24 cellular contexts compared by ENCODE assay signal in genomic region chr4:154137320-154137905, GRCh38.
DNase-seq lines count a peak whose midpoint lies in the region; ATAC-seq and TF ChIP-seq lines count a peak whose summit lies in the region.
"Had no signal": no experiment of that assay in that cellular context is flagged by ENCODE, and none has a peak within 500 bp of the region (broad histone marks: within the 10 kb centered on the region; RNA-seq: fewer than 3 reads in every experiment).

No MANE protein-coding gene starts in this region.

- TF ChIP-seq CTCF in GM23338 (conservative IDR thresholded peaks at IDR 0.05; ENCODE audit: low read depth in 2 of 2) = no peak

- H3K9ac ChIP-seq in iPS-18a (ENCODE audit: low read length) = no peak overlapping the region

- H3K27me3 Mint-ChIP-seq in GM23338 (ENCODE audit: insufficient read depth, low read depth, poor library complexity) (peaks cover 7% of the 10 kb centered on the region), T-helper 17 cell (peaks cover 14% of the 10 kb centered on the region)
- H3K27me3 Mint-ChIP-seq: B cell, IgD-negative memory B cell had no signal

- peak overlapping the region; percentile 86 for H2AFZ ChIP-seq in GM23338

- H3F3A ChIP-seq in GM23338 (replicated peaks; ENCODE audit: low read depth) = no peaks in the 10 kb centered on the region

- H3K4me1 Mint-ChIP-seq in GM23338 (peaks cover 24% of the 10 kb centered on the region), T-helper 17 cell (peaks cover 2% of the 10 kb centered on the region)
- H3K4me1 Mint-ChIP-seq: B cell, IgD-negative memory B cell had no signal

- 0 out of 2 replicates have a peak overlapping the region, but pooled peaks have one; percentile 0 for H3K4me2 ChIP-seq in GM23338

- H3K9me3 Mint-ChIP-seq in GM23338 = peaks cover 3% of the 10 kb centered on the region; the same call in 2 of the 3 replicates
- H3K9me3 Mint-ChIP-seq: CD8-positive, alpha-beta T cell; IgD-negative memory B cell had no signal

- H3K27ac ChIP-seq in GM23338 (ENCODE audit: low read depth) = no peak overlapping the region
- H3K27ac ChIP-seq in iPS-18a (ENCODE audit: low read length) = peak overlapping the region; percentile 28
- H3K27ac ChIP-seq: 22Rv1, C4-2B had no signal

- no peaks in the 10 kb centered on the region for H3K9me3 ChIP-seq in T-helper 17 cell (ENCODE audit: control insufficient read depth, low read length, poor library complexity, severe bottlenecking)
- no peaks in the 10 kb centered on the region for H3K9me3 ChIP-seq in iPS-18a (ENCODE audit: control insufficient read depth, low read depth, low read length)
- H3K9me3 ChIP-seq: Caco-2 had no signal

- peak overlapping the region; percentile 82 for H3K27ac Mint-ChIP-seq in GM23338
- H3K27ac Mint-ChIP-seq in T-helper 17 cell = peak overlapping the region; percentile 59
- H3K27ac Mint-ChIP-seq: B cell; CD8-positive, alpha-beta T cell; IgD-negative memory B cell had no signal

- H4K20me1 ChIP-seq in GM23338 (replicated peaks; ENCODE audit: insufficient read depth) = no peaks in the 10 kb centered on the region

- no peaks in the 10 kb centered on the region for H3K36me3 Mint-ChIP-seq in GM23338 (ENCODE audit: low read depth)
- no peaks in the 10 kb centered on the region for H3K36me3 Mint-ChIP-seq in T-helper 17 cell (ENCODE audit: low read depth)
- H3K36me3 Mint-ChIP-seq: CD8-positive, alpha-beta T cell; IgD-negative memory B cell had no signal

- no peaks in the 10 kb centered on the region for H3K27me3 ChIP-seq in GM23338 (ENCODE audit: insufficient read depth)
- H3K27me3 ChIP-seq in iPS-18a (ENCODE audit: control insufficient read depth, insufficient read depth, low read length) = no peaks in the 10 kb centered on the region

- peak; percentile 43 for DNase-seq in GM23338 (ENCODE audit: low spot score)
- DNase-seq in T-helper 17 cell = no peak
- DNase-seq in myocyte (ENCODE audit: low read depth) = peak; percentile 43
- no peak for DNase-seq in NCI-H2227 treated with DMSO at 0.1 percent for 48 hours (lab: John Stamatoyannopoulos, UW)
- no peak for DNase-seq in dermis blood vessel endothelial cell
- no peak for DNase-seq in retina
- DNase-seq: Caco-2; CD8-positive, alpha-beta T cell; DMS79 treated with DMSO at 0.1 percent for 48 hours; GF-D8; NCI-H1105; NCI-H1436 treated with DMSO at 0.1 percent for 48 hours; NCI-H187 treated with DMSO at 0.1 percent for 48 hours; NCI-H2171 treated with DMSO at 0.1 percent for 48 hours; NCI-H446; NCI-H526; SHP77 treated with DMSO at 0.1 percent for 48 hours had no signal

- H3K4me3 Mint-ChIP-seq in GM23338 (no peak overlapping the region), T-helper 17 cell (no peak overlapping the region)
- H3K4me3 Mint-ChIP-seq: B cell; CD8-positive, alpha-beta T cell; IgD-negative memory B cell had no signal

- peaks cover 12% of the 10 kb centered on the region; the same call in 1 of the 2 replicates for H3K4me1 ChIP-seq in GM23338 (ENCODE audit: insufficient read depth)
- peaks cover 24% of the 10 kb centered on the region for H3K4me1 ChIP-seq in iPS-18a (ENCODE audit: control insufficient read depth, low read depth, low read length)
- H3K4me1 ChIP-seq: Caco-2 had no signal

- H3K36me3 ChIP-seq in GM23338 (ENCODE audit: insufficient read depth) = no peaks in the 10 kb centered on the region
- H3K36me3 ChIP-seq in iPS-18a (ENCODE audit: control insufficient read depth, low read depth, low read length) = no peaks in the 10 kb centered on the region

- no peaks in the 10 kb centered on the region for H3K79me2 ChIP-seq in GM23338 (replicated peaks; ENCODE audit: insufficient read depth)

- H3K9me2 ChIP-seq in GM23338 (ENCODE audit: insufficient read depth) = peaks cover 5% of the 10 kb centered on the region; the same call in 1 of the 2 replicates

- H3K4me3 ChIP-seq in GM23338 = no peak overlapping the region
- H3K4me3 ChIP-seq in iPS-18a (ENCODE audit: low read length) = peak overlapping the region; percentile 19

- ATAC-seq in GM23338 (peak; percentile 85), T-helper 17 cell (no peak), GM19452 (IDR thresholded peaks at IDR 0.05; ENCODE audit: unreplicated experiment) (no peak)
- ATAC-seq: CD8-positive, alpha-beta T cell; Panc1 had no signal

TF ChIP-seq in GM23338, 12 proteins besides CTCF, POLR2A, EP300 and RAD21:
- no peak for TF ChIP-seq ETS1 (IDR thresholded peaks at IDR 0.05)
- no peak for TF ChIP-seq ZNF114 (CRISPR knock-in tag; IDR thresholded peaks at IDR 0.05)
- TF ChIP-seq REST (IDR thresholded peaks at IDR 0.05; ENCODE audit: unreplicated experiment) = no peak
- TF ChIP-seq POLR2AphosphoS5 (IDR thresholded peaks at IDR 0.05; ENCODE audit: low read depth) = no peak
- TF ChIP-seq NANOG (IDR thresholded peaks at IDR 0.05; ENCODE audit: borderline replicate concordance) = no peak

Comparison
In these comparisons a context has a peak if more than half of its experiments do, and no peak if none do; other contexts are left out.
1. DNase-seq: peak in GM23338 (single experiment) and myocyte (single experiment); none in T-helper 17 cell (0 of 3), NCI-H2227 treated with DMSO at 0.1 percent for 48 hours (single experiment), dermis blood vessel endothelial cell (single experiment) and retina (single experiment).